ENCODE assay signal across 1 cellular context in genomic region chr1:169312084-169312954, GRCh38.
TF ChIP-seq lines count a peak whose summit lies in the region.

No MANE protein-coding gene starts in this region.

TF ChIP-seq in K562, 482 proteins besides CTCF, POLR2A, EP300 and RAD21 (continued from another document):
- no peak for TF ChIP-seq ZBTB26 (CRISPR knock-in tag; IDR thresholded peaks at IDR 0.05)
- TF ChIP-seq, protein P1, sequence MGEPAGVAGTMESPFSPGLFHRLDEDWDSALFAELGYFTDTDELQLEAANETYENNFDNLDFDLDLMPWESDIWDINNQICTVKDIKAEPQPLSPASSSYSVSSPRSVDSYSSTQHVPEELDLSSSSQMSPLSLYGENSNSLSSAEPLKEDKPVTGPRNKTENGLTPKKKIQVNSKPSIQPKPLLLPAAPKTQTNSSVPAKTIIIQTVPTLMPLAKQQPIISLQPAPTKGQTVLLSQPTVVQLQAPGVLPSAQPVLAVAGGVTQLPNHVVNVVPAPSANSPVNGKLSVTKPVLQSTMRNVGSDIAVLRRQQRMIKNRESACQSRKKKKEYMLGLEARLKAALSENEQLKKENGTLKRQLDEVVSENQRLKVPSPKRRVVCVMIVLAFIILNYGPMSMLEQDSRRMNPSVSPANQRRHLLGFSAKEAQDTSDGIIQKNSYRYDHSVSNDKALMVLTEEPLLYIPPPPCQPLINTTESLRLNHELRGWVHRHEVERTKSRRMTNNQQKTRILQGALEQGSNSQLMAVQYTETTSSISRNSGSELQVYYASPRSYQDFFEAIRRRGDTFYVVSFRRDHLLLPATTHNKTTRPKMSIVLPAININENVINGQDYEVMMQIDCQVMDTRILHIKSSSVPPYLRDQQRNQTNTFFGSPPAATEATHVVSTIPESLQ (CRISPR knock-in tag; IDR thresholded peaks at IDR 0.05), result no peak
- no peak for TF ChIP-seq POLR3G (IDR thresholded peaks at IDR 0.05; ENCODE audit: extremely low read depth, insufficient read length, insufficient replicate concordance)
- no peak for TF ChIP-seq MXD1 (CRISPR knock-in tag; IDR thresholded peaks at IDR 0.05; ENCODE audit: borderline replicate concordance, poor library complexity, severe bottlenecking)
- no peak for TF ChIP-seq ZNF398 (CRISPR knock-in tag; IDR thresholded peaks at IDR 0.05)
- peak; percentile 53; the same call in 1 of the 2 replicates for TF ChIP-seq STAT5A (IDR thresholded peaks at IDR 0.05; ENCODE audit: borderline replicate concordance, low read length)
- no peak for TF ChIP-seq CHCHD3 (CRISPR knock-in tag; IDR thresholded peaks at IDR 0.05)
- no peak for TF ChIP-seq KLF10 (CRISPR knock-in tag; IDR thresholded peaks at IDR 0.05)
- TF ChIP-seq MCM3 (IDR thresholded peaks at IDR 0.05), result no peak
- peak; percentile 72; the same call in 1 of the 2 replicates for TF ChIP-seq CTBP1 (IDR thresholded peaks at IDR 0.05; ENCODE audit: borderline replicate concordance)
- 0 out of 2 replicates have a peak, but pooled peaks have one; percentile 35 for TF ChIP-seq MTA1 (IDR thresholded peaks at IDR 0.05; ENCODE audit: borderline replicate concordance)
- peak; percentile 48 for TF ChIP-seq NEUROD1 (IDR thresholded peaks at IDR 0.05; ENCODE audit: borderline replicate concordance, low read depth, low read length, partially characterized antibody)
- TF ChIP-seq ARID4B (CRISPR knock-in tag; IDR thresholded peaks at IDR 0.05), result no peak
- no peak for TF ChIP-seq SMAD3 (CRISPR knock-in tag; conservative IDR thresholded peaks at IDR 0.05)
- TF ChIP-seq CLOCK (CRISPR knock-in tag; IDR thresholded peaks at IDR 0.05; ENCODE audit: borderline replicate concordance), result no peak
- no peak for TF ChIP-seq ZNF143 (CRISPR knock-in tag; IDR thresholded peaks at IDR 0.05)
- TF ChIP-seq CBX5 (IDR thresholded peaks at IDR 0.05; ENCODE audit: borderline replicate concordance, low read depth), result no peak
- no peak; the same call in 1 of the 2 replicates for TF ChIP-seq PHF21A (IDR thresholded peaks at IDR 0.05; ENCODE audit: borderline replicate concordance, low read depth)
- peak; percentile 13 to 23; a peak in 1 of 4 replicates for TF ChIP-seq MAZ (CRISPR knock-in tag; conservative IDR thresholded peaks at IDR 0.05 in 1 of 2, IDR thresholded peaks at IDR 0.05 in 1 of 2)
- no peak; the same call in 1 of the 2 replicates for TF ChIP-seq ZNF79 (CRISPR knock-in tag; IDR thresholded peaks at IDR 0.05; ENCODE audit: low read depth)
- no peak for TF ChIP-seq ZNF121 (CRISPR knock-in tag; conservative IDR thresholded peaks at IDR 0.05)
- peak; percentile 58; the same call in 1 of the 2 replicates for TF ChIP-seq ZNF197 (CRISPR knock-in tag; IDR thresholded peaks at IDR 0.05; ENCODE audit: low read depth)
- TF ChIP-seq KAT7 (CRISPR knock-in tag; IDR thresholded peaks at IDR 0.05; ENCODE audit: borderline replicate concordance), result no peak
- TF ChIP-seq ZFP30 (CRISPR knock-in tag; IDR thresholded peaks at IDR 0.05; ENCODE audit: borderline replicate concordance), result no peak
- no peak for TF ChIP-seq MYBL2 (IDR thresholded peaks at IDR 0.05; ENCODE audit: low read depth)
- TF ChIP-seq MYBL2 (CRISPR knock-in tag; IDR thresholded peaks at IDR 0.05; ENCODE audit: borderline replicate concordance), result no peak
- TF ChIP-seq, protein P2, sequence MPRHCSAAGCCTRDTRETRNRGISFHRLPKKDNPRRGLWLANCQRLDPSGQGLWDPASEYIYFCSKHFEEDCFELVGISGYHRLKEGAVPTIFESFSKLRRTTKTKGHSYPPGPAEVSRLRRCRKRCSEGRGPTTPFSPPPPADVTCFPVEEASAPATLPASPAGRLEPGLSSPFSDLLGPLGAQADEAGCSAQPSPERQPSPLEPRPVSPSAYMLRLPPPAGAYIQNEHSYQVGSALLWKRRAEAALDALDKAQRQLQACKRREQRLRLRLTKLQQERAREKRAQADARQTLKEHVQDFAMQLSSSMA (CRISPR knock-in tag; IDR thresholded peaks at IDR 0.05), result no peak
- no peak for TF ChIP-seq ARID2 (IDR thresholded peaks at IDR 0.05)
- TF ChIP-seq, protein P3, sequence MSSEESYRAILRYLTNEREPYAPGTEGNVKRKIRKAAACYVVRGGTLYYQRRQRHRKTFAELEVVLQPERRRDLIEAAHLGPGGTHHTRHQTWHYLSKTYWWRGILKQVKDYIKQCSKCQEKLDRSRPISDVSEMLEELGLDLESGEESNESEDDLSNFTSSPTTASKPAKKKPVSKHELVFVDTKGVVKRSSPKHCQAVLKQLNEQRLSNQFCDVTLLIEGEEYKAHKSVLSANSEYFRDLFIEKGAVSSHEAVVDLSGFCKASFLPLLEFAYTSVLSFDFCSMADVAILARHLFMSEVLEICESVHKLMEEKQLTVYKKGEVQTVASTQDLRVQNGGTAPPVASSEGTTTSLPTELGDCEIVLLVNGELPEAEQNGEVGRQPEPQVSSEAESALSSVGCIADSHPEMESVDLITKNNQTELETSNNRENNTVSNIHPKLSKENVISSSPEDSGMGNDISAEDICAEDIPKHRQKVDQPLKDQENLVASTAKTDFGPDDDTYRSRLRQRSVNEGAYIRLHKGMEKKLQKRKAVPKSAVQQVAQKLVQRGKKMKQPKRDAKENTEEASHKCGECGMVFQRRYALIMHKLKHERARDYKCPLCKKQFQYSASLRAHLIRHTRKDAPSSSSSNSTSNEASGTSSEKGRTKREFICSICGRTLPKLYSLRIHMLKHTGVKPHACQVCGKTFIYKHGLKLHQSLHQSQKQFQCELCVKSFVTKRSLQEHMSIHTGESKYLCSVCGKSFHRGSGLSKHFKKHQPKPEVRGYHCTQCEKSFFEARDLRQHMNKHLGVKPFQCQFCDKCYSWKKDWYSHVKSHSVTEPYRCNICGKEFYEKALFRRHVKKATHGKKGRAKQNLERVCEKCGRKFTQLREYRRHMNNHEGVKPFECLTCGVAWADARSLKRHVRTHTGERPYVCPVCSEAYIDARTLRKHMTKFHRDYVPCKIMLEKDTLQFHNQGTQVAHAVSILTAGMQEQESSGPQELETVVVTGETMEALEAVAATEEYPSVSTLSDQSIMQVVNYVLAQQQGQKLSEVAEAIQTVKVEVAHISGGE (CRISPR knock-in tag; IDR thresholded peaks at IDR 0.05), result no peak
- TF ChIP-seq, protein P4, sequence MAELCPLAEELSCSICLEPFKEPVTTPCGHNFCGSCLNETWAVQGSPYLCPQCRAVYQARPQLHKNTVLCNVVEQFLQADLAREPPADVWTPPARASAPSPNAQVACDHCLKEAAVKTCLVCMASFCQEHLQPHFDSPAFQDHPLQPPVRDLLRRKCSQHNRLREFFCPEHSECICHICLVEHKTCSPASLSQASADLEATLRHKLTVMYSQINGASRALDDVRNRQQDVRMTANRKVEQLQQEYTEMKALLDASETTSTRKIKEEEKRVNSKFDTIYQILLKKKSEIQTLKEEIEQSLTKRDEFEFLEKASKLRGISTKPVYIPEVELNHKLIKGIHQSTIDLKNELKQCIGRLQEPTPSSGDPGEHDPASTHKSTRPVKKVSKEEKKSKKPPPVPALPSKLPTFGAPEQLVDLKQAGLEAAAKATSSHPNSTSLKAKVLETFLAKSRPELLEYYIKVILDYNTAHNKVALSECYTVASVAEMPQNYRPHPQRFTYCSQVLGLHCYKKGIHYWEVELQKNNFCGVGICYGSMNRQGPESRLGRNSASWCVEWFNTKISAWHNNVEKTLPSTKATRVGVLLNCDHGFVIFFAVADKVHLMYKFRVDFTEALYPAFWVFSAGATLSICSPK (IDR thresholded peaks at IDR 0.05; ENCODE audit: borderline replicate concordance), result no peak
- TF ChIP-seq L3MBTL2 (IDR thresholded peaks at IDR 0.05), result peak; percentile 85
- no peak for TF ChIP-seq ZNF431 (CRISPR knock-in tag; IDR thresholded peaks at IDR 0.05)
- peak; percentile 64; the same call in 1 of the 2 replicates for TF ChIP-seq MEF2D (tag; conservative IDR thresholded peaks at IDR 0.05; ENCODE audit: low read depth)
- TF ChIP-seq NFE2 (IDR thresholded peaks at IDR 0.05; ENCODE audit: low read depth), result peak; percentile 83
- TF ChIP-seq DPF2 (IDR thresholded peaks at IDR 0.05), result peak; percentile 97
- TF ChIP-seq ZNF764 (CRISPR knock-in tag; IDR thresholded peaks at IDR 0.05; ENCODE audit: low read depth), result no peak
- TF ChIP-seq, protein P5, sequence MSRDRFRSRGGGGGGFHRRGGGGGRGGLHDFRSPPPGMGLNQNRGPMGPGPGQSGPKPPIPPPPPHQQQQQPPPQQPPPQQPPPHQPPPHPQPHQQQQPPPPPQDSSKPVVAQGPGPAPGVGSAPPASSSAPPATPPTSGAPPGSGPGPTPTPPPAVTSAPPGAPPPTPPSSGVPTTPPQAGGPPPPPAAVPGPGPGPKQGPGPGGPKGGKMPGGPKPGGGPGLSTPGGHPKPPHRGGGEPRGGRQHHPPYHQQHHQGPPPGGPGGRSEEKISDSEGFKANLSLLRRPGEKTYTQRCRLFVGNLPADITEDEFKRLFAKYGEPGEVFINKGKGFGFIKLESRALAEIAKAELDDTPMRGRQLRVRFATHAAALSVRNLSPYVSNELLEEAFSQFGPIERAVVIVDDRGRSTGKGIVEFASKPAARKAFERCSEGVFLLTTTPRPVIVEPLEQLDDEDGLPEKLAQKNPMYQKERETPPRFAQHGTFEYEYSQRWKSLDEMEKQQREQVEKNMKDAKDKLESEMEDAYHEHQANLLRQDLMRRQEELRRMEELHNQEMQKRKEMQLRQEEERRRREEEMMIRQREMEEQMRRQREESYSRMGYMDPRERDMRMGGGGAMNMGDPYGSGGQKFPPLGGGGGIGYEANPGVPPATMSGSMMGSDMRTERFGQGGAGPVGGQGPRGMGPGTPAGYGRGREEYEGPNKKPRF (IDR thresholded peaks at IDR 0.05; ENCODE audit: low read depth, low read length), result no peak
TF ChIP-seq in K562: peak in this region for 128.
